ENCODE assay signal across 1 cellular context in genomic region chr17:4497101-4497824, GRCh38.
TF ChIP-seq lines count a peak whose summit lies in the region.

No MANE protein-coding gene starts in this region.

TF ChIP-seq in K562, 482 proteins besides CTCF, POLR2A, EP300 and RAD21:
- no peak for TF ChIP-seq KAT7 (CRISPR knock-in tag; IDR thresholded peaks at IDR 0.05; ENCODE audit: borderline replicate concordance)
- 0 out of 2 replicates have a peak, but pooled peaks have one; percentile 23 for TF ChIP-seq VEZF1 (CRISPR knock-in tag; IDR thresholded peaks at IDR 0.05)
- TF ChIP-seq NEUROD1 (IDR thresholded peaks at IDR 0.05; ENCODE audit: borderline replicate concordance, low read depth, low read length, partially characterized antibody) = no peak
